ENCODE assay signal across 1 cellular context in the genomic region with DNA sequence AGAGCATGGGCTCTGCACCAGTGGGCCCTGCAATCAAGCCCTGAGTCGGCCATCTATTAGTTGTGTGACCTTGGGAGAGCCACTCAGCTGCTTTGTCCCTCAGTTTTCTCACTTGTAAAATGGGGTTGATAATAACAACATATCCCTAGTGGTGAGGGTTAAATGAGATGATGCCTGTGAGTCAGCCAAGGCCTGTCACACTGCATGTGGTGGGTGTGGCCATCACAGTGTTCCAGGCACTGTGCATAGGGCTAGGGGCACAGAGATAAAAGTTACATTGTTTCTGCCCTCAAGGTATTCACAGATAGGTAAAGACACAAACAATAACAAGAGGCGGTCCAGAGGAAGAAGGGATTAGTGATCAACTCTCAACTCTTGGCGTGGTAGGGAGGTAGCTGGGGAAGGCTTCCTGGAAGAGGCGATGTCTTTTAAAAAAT.
TF ChIP-seq lines count a peak whose summit lies in the region.

No MANE protein-coding gene starts in this region.

TF ChIP-seq in K562, 482 proteins besides CTCF, POLR2A, EP300 and RAD21 (continued from another document and continues in another):
- TF ChIP-seq, protein P1, sequence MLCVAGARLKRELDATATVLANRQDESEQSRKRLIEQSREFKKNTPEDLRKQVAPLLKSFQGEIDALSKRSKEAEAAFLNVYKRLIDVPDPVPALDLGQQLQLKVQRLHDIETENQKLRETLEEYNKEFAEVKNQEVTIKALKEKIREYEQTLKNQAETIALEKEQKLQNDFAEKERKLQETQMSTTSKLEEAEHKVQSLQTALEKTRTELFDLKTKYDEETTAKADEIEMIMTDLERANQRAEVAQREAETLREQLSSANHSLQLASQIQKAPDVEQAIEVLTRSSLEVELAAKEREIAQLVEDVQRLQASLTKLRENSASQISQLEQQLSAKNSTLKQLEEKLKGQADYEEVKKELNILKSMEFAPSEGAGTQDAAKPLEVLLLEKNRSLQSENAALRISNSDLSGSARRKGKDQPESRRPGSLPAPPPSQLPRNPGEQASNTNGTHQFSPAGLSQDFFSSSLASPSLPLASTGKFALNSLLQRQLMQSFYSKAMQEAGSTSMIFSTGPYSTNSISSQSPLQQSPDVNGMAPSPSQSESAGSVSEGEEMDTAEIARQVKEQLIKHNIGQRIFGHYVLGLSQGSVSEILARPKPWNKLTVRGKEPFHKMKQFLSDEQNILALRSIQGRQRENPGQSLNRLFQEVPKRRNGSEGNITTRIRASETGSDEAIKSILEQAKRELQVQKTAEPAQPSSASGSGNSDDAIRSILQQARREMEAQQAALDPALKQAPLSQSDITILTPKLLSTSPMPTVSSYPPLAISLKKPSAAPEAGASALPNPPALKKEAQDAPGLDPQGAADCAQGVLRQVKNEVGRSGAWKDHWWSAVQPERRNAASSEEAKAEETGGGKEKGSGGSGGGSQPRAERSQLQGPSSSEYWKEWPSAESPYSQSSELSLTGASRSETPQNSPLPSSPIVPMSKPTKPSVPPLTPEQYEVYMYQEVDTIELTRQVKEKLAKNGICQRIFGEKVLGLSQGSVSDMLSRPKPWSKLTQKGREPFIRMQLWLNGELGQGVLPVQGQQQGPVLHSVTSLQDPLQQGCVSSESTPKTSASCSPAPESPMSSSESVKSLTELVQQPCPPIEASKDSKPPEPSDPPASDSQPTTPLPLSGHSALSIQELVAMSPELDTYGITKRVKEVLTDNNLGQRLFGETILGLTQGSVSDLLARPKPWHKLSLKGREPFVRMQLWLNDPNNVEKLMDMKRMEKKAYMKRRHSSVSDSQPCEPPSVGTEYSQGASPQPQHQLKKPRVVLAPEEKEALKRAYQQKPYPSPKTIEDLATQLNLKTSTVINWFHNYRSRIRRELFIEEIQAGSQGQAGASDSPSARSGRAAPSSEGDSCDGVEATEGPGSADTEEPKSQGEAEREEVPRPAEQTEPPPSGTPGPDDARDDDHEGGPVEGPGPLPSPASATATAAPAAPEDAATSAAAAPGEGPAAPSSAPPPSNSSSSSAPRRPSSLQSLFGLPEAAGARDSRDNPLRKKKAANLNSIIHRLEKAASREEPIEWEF (CRISPR knock-in tag; IDR thresholded peaks at IDR 0.05): no peak
- TF ChIP-seq PTBP1 (IDR thresholded peaks at IDR 0.05; ENCODE audit: low read depth, low read length): no peak
- TF ChIP-seq DMBX1 (CRISPR knock-in tag; IDR thresholded peaks at IDR 0.05; ENCODE audit: borderline replicate concordance): no peak
- TF ChIP-seq ZNF551 (CRISPR knock-in tag; IDR thresholded peaks at IDR 0.05): no peak
- TF ChIP-seq GABPA (tag; conservative IDR thresholded peaks at IDR 0.05; ENCODE audit: low read depth): no peak
- TF ChIP-seq, protein P2, sequence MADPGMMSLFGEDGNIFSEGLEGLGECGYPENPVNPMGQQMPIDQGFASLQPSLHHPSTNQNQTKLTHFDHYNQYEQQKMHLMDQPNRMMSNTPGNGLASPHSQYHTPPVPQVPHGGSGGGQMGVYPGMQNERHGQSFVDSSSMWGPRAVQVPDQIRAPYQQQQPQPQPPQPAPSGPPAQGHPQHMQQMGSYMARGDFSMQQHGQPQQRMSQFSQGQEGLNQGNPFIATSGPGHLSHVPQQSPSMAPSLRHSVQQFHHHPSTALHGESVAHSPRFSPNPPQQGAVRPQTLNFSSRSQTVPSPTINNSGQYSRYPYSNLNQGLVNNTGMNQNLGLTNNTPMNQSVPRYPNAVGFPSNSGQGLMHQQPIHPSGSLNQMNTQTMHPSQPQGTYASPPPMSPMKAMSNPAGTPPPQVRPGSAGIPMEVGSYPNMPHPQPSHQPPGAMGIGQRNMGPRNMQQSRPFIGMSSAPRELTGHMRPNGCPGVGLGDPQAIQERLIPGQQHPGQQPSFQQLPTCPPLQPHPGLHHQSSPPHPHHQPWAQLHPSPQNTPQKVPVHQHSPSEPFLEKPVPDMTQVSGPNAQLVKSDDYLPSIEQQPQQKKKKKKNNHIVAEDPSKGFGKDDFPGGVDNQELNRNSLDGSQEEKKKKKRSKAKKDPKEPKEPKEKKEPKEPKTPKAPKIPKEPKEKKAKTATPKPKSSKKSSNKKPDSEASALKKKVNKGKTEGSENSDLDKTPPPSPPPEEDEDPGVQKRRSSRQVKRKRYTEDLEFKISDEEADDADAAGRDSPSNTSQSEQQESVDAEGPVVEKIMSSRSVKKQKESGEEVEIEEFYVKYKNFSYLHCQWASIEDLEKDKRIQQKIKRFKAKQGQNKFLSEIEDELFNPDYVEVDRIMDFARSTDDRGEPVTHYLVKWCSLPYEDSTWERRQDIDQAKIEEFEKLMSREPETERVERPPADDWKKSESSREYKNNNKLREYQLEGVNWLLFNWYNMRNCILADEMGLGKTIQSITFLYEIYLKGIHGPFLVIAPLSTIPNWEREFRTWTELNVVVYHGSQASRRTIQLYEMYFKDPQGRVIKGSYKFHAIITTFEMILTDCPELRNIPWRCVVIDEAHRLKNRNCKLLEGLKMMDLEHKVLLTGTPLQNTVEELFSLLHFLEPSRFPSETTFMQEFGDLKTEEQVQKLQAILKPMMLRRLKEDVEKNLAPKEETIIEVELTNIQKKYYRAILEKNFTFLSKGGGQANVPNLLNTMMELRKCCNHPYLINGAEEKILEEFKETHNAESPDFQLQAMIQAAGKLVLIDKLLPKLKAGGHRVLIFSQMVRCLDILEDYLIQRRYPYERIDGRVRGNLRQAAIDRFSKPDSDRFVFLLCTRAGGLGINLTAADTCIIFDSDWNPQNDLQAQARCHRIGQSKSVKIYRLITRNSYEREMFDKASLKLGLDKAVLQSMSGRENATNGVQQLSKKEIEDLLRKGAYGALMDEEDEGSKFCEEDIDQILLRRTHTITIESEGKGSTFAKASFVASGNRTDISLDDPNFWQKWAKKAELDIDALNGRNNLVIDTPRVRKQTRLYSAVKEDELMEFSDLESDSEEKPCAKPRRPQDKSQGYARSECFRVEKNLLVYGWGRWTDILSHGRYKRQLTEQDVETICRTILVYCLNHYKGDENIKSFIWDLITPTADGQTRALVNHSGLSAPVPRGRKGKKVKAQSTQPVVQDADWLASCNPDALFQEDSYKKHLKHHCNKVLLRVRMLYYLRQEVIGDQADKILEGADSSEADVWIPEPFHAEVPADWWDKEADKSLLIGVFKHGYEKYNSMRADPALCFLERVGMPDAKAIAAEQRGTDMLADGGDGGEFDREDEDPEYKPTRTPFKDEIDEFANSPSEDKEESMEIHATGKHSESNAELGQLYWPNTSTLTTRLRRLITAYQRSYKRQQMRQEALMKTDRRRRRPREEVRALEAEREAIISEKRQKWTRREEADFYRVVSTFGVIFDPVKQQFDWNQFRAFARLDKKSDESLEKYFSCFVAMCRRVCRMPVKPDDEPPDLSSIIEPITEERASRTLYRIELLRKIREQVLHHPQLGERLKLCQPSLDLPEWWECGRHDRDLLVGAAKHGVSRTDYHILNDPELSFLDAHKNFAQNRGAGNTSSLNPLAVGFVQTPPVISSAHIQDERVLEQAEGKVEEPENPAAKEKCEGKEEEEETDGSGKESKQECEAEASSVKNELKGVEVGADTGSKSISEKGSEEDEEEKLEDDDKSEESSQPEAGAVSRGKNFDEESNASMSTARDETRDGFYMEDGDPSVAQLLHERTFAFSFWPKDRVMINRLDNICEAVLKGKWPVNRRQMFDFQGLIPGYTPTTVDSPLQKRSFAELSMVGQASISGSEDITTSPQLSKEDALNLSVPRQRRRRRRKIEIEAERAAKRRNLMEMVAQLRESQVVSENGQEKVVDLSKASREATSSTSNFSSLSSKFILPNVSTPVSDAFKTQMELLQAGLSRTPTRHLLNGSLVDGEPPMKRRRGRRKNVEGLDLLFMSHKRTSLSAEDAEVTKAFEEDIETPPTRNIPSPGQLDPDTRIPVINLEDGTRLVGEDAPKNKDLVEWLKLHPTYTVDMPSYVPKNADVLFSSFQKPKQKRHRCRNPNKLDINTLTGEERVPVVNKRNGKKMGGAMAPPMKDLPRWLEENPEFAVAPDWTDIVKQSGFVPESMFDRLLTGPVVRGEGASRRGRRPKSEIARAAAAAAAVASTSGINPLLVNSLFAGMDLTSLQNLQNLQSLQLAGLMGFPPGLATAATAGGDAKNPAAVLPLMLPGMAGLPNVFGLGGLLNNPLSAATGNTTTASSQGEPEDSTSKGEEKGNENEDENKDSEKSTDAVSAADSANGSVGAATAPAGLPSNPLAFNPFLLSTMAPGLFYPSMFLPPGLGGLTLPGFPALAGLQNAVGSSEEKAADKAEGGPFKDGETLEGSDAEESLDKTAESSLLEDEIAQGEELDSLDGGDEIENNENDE (IDR thresholded peaks at IDR 0.05; ENCODE audit: low read depth, low read length): no peak
- TF ChIP-seq, protein P3, sequence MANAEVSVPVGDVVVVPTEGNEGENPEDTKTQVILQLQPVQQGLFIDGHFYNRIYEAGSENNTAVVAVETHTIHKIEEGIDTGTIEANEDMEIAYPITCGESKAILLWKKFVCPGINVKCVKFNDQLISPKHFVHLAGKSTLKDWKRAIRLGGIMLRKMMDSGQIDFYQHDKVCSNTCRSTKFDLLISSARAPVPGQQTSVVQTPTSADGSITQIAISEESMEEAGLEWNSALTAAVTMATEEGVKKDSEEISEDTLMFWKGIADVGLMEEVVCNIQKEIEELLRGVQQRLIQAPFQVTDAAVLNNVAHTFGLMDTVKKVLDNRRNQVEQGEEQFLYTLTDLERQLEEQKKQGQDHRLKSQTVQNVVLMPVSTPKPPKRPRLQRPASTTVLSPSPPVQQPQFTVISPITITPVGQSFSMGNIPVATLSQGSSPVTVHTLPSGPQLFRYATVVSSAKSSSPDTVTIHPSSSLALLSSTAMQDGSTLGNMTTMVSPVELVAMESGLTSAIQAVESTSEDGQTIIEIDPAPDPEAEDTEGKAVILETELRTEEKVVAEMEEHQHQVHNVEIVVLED (CRISPR knock-in tag; IDR thresholded peaks at IDR 0.05): no peak
- TF ChIP-seq, protein P4, sequence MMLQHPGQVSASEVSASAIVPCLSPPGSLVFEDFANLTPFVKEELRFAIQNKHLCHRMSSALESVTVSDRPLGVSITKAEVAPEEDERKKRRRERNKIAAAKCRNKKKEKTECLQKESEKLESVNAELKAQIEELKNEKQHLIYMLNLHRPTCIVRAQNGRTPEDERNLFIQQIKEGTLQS (IDR thresholded peaks at IDR 0.05): peak; percentile 46
- TF ChIP-seq, protein P4 (CRISPR knock-in tag; conservative IDR thresholded peaks at IDR 0.05): no peak
- no peak for TF ChIP-seq CEBPB (tag; IDR thresholded peaks at IDR 0.05)
- no peak for TF ChIP-seq ZNF696 (CRISPR knock-in tag; conservative IDR thresholded peaks at IDR 0.05)
- peak; percentile 25; the same call in 1 of the 2 replicates for TF ChIP-seq JUN (IDR thresholded peaks at IDR 0.05; ENCODE audit: borderline replicate concordance, low read depth, low read length)
- no peak for TF ChIP-seq JUN (CRISPR knock-in tag; IDR thresholded peaks at IDR 0.05; ENCODE audit: borderline replicate concordance)
- TF ChIP-seq ZNF57 (CRISPR knock-in tag; IDR thresholded peaks at IDR 0.05): no peak
- TF ChIP-seq KLF13 (tag; IDR thresholded peaks at IDR 0.05; ENCODE audit: borderline replicate concordance, low read depth): no peak; the same call in 1 of the 2 replicates
- TF ChIP-seq SMAD3 (CRISPR knock-in tag; conservative IDR thresholded peaks at IDR 0.05): no peak
- TF ChIP-seq KLF16 (IDR thresholded peaks at IDR 0.05): no peak
- no peak for TF ChIP-seq SMARCB1 (IDR thresholded peaks at IDR 0.05; ENCODE audit: insufficient read length, low read depth)
- TF ChIP-seq, protein P5, sequence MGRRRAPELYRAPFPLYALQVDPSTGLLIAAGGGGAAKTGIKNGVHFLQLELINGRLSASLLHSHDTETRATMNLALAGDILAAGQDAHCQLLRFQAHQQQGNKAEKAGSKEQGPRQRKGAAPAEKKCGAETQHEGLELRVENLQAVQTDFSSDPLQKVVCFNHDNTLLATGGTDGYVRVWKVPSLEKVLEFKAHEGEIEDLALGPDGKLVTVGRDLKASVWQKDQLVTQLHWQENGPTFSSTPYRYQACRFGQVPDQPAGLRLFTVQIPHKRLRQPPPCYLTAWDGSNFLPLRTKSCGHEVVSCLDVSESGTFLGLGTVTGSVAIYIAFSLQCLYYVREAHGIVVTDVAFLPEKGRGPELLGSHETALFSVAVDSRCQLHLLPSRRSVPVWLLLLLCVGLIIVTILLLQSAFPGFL (CRISPR knock-in tag; IDR thresholded peaks at IDR 0.05): no peak
- TF ChIP-seq, protein P6, sequence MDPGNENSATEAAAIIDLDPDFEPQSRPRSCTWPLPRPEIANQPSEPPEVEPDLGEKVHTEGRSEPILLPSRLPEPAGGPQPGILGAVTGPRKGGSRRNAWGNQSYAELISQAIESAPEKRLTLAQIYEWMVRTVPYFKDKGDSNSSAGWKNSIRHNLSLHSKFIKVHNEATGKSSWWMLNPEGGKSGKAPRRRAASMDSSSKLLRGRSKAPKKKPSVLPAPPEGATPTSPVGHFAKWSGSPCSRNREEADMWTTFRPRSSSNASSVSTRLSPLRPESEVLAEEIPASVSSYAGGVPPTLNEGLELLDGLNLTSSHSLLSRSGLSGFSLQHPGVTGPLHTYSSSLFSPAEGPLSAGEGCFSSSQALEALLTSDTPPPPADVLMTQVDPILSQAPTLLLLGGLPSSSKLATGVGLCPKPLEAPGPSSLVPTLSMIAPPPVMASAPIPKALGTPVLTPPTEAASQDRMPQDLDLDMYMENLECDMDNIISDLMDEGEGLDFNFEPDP (CRISPR knock-in tag; IDR thresholded peaks at IDR 0.05): no peak
- TF ChIP-seq CHCHD3 (CRISPR knock-in tag; IDR thresholded peaks at IDR 0.05): no peak
- peak; percentile 29; the same call in 1 of the 2 replicates for TF ChIP-seq ARID1B (IDR thresholded peaks at IDR 0.05)
- no peak for TF ChIP-seq ZKSCAN8 (CRISPR knock-in tag; IDR thresholded peaks at IDR 0.05)
- TF ChIP-seq, protein P7, sequence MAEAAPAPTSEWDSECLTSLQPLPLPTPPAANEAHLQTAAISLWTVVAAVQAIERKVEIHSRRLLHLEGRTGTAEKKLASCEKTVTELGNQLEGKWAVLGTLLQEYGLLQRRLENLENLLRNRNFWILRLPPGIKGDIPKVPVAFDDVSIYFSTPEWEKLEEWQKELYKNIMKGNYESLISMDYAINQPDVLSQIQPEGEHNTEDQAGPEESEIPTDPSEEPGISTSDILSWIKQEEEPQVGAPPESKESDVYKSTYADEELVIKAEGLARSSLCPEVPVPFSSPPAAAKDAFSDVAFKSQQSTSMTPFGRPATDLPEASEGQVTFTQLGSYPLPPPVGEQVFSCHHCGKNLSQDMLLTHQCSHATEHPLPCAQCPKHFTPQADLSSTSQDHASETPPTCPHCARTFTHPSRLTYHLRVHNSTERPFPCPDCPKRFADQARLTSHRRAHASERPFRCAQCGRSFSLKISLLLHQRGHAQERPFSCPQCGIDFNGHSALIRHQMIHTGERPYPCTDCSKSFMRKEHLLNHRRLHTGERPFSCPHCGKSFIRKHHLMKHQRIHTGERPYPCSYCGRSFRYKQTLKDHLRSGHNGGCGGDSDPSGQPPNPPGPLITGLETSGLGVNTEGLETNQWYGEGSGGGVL (CRISPR knock-in tag; IDR thresholded peaks at IDR 0.05): no peak
- no peak for TF ChIP-seq CBX1 (IDR thresholded peaks at IDR 0.05; ENCODE audit: low read depth)
- TF ChIP-seq, protein P8, sequence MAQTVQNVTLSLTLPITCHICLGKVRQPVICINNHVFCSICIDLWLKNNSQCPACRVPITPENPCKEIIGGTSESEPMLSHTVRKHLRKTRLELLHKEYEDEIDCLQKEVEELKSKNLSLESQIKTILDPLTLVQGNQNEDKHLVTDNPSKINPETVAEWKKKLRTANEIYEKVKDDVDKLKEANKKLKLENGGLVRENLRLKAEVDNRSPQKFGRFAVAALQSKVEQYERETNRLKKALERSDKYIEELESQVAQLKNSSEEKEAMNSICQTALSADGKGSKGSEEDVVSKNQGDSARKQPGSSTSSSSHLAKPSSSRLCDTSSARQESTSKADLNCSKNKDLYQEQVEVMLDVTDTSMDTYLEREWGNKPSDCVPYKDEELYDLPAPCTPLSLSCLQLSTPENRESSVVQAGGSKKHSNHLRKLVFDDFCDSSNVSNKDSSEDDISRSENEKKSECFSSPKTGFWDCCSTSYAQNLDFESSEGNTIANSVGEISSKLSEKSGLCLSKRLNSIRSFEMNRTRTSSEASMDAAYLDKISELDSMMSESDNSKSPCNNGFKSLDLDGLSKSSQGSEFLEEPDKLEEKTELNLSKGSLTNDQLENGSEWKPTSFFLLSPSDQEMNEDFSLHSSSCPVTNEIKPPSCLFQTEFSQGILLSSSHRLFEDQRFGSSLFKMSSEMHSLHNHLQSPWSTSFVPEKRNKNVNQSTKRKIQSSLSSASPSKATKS (CRISPR knock-in tag; IDR thresholded peaks at IDR 0.05): no peak
